In genomic region chr7:44258423-44258760, GRCh38 we compare ENCODE assay signal across 1 cellular context.
TF ChIP-seq lines count a peak whose summit lies in the region.

No MANE protein-coding gene starts in this region.

TF ChIP-seq in neural cell, 6 proteins besides CTCF, POLR2A, EP300 and RAD21 (continued from another document):
- no peak for TF ChIP-seq REST (IDR thresholded peaks at IDR 0.05; ENCODE audit: borderline replicate concordance)
- TF ChIP-seq SMC3 (conservative IDR thresholded peaks at IDR 0.05; ENCODE audit: poor library complexity), result no peak
